Comparison of ENCODE assay signal across 8 cellular contexts in genomic region chr19:36772341-36773222, GRCh38. TPM values are rescaled to one million over a fixed set of nuclear protein-coding genes. Genes with fewer than 3 reads are reported as not detected.
DNase-seq lines count a peak whose midpoint lies in the region; ATAC-seq, FAIRE-seq and TF ChIP-seq lines count a peak whose summit lies in the region.

TSS of gene ZNF850 (minus strand) at chr19:36772807. CDS start at chr19:36762606, 10,201 bp downstream.

- H3K9ac ChIP-seq in H1 (replicated peaks in 1 of 4; ENCODE audit: extremely low read depth in 1 of 4, low read depth in 3 of 4, low read length in 3 of 4): peak within 1 kb of the TSS; percentile 77 to 100 (median 95)
- peak within 1 kb of the TSS; percentile 85 for H3K9ac ChIP-seq in mesenchymal stem cell (ENCODE audit: low read length)

- H3K9me3 ChIP-seq in CD4-positive, CD25-positive, alpha-beta regulatory T cell (ENCODE audit: control insufficient read depth in 2 of 2, low read length in 2 of 2): peaks cover 17 to 43% of the 10 kb centered on the region in 2 experiments
- peaks cover 14 to 16% of the 10 kb centered on the region in 2 experiments for H3K9me3 ChIP-seq in H1 (ENCODE audit: insufficient read depth in 2 of 2, low read depth in 1 of 2, low read length in 1 of 2)
- peaks cover 21% of the 10 kb centered on the region for H3K9me3 ChIP-seq in mesenchymal stem cell (ENCODE audit: control insufficient read depth, low read length)

- CTCF ChIA-PET in H1 (lab: Charles Lee; ENCODE audit: partially characterized antibody): no interaction called here

- H2BK120ac ChIP-seq in H1 (replicated peaks; ENCODE audit: low read depth, low read length): peak within 1 kb of the TSS; percentile 95
- H2BK120ac ChIP-seq in mesenchymal stem cell (ENCODE audit: low read depth, low read length): no peak within 1 kb of the TSS

- peak; percentile 66 to 67; a peak in 2 of 3 replicates for TF ChIP-seq POLR2A in H1 (IDR thresholded peaks at IDR 0.05; ENCODE audit: control extremely low read depth in 1 of 2, low read depth in 2 of 2, low read length in 2 of 2)

- H3K27me3 Mint-ChIP-seq in CD4-positive, CD25-positive, alpha-beta regulatory T cell: no peaks in the 10 kb centered on the region

- peak within 1 kb of the TSS; percentile 88 for H2AFZ ChIP-seq in H1 (ENCODE audit: low read length)
- peak within 1 kb of the TSS; percentile 100 for H2AFZ ChIP-seq in mesenchymal stem cell (ENCODE audit: low read depth, low read length)

- POLR2A ChIA-PET in H1 (lab: Charles Lee; ENCODE audit: partially characterized antibody): interaction anchor here (0.6 to 4.7 kb wide), 26 partner anchors 10 to 529 kb away, joined by 3 to 38 read pairs (median 5); partner anchors contain the start of genes ZNF260, ZNF345, ZNF461 and ZNF529

- peaks cover 12% of the 10 kb centered on the region for H3K36me3 Mint-ChIP-seq in CD4-positive, CD25-positive, alpha-beta regulatory T cell

- H3K36me3 ChIP-seq in CD4-positive, CD25-positive, alpha-beta regulatory T cell (ENCODE audit: control insufficient read depth, insufficient read depth, low read length): peaks cover 2% of the 10 kb centered on the region
- H3K36me3 ChIP-seq in H1 (ENCODE audit: control insufficient read depth in 2 of 4, insufficient read depth in 4 of 4, low read length in 3 of 4): peaks cover 0 to 24% (median 5%) of the 10 kb centered on the region in 4 experiments; a peak in 3 of 8 replicates
- peaks cover 0 to 15% of the 10 kb centered on the region in 2 experiments for H3K36me3 ChIP-seq in mesenchymal stem cell (ENCODE audit: control insufficient read depth in 1 of 2, insufficient read depth in 2 of 2, low read depth in 1 of 2, low read length in 2 of 2)

- peak within 1 kb of the TSS; percentile 91 for H3K4ac ChIP-seq in H1 (replicated peaks; ENCODE audit: insufficient read length, low read depth, low read length)
- peak within 1 kb of the TSS in 1 of 2 experiments; percentile 50 for H3K4ac ChIP-seq in mesenchymal stem cell (ENCODE audit: low read depth in 1 of 2, low read length in 2 of 2)

- TF ChIP-seq EP300 in H1 (IDR thresholded peaks at IDR 0.05; ENCODE audit: borderline replicate concordance in 1 of 2, low read depth in 2 of 2, low read length in 2 of 2): no peak

- H4K91ac ChIP-seq in H1 (replicated peaks; ENCODE audit: insufficient read length, low read length) (peak within 1 kb of the TSS; percentile 98), mesenchymal stem cell (ENCODE audit: low read length) (no peak within 1 kb of the TSS)

- TF ChIP-seq CTCF in H1 (IDR thresholded peaks at IDR 0.05; ENCODE audit: control extremely low read depth in 1 of 3, insufficient read depth in 1 of 3, low read depth in 1 of 3, low read length in 3 of 3): no peak

- H3K4me3 Mint-ChIP-seq in CD4-positive, CD25-positive, alpha-beta regulatory T cell: peak within 1 kb of the TSS; percentile 94 to 99 (median 98)

- H2BK20ac ChIP-seq in H1 (ENCODE audit: low read length): 0 out of 2 replicates have a peak within 1 kb of the TSS, but pooled peaks have one; percentile 34

- peak within 1 kb of the TSS; percentile 81 for H3K27ac ChIP-seq in CD4-positive, CD25-positive, alpha-beta regulatory T cell (ENCODE audit: insufficient read depth, low read length, poor library complexity, severe bottlenecking)
- H3K27ac ChIP-seq in H1 (ENCODE audit: low read depth, low read length) (peak within 1 kb of the TSS; percentile 96), mesenchymal stem cell (ENCODE audit: low read length, poor library complexity, severe bottlenecking) (peak within 1 kb of the TSS; percentile 63)

- peak within 1 kb of the TSS; percentile 96 for H3K4me3 ChIP-seq in CD4-positive, CD25-positive, alpha-beta regulatory T cell (ENCODE audit: low read depth, low read length)
- peak within 1 kb of the TSS; percentile 83 to 100 (median 96) for H3K4me3 ChIP-seq in H1 (ENCODE audit: extremely low read depth in 1 of 4, insufficient read depth in 2 of 4, low read depth in 3 of 4, low read length in 4 of 4)
- peak within 1 kb of the TSS; percentile 74 to 91 for H3K4me3 ChIP-seq in mesenchymal stem cell (ENCODE audit: insufficient read depth in 1 of 2, low read depth in 1 of 2, low read length in 2 of 2)

- peak; percentile 90 to 96 (median 96) for DNase-seq in CD4-positive, CD25-positive, alpha-beta regulatory T cell
- peak; percentile 87 for DNase-seq in NCI-H82 treated with DMSO at 0.1 percent for 48 hours (lab: John Stamatoyannopoulos, UW; ENCODE audit: unreplicated experiment)
- DNase-seq in activated CD8-positive, alpha-beta memory T cell treated with anti-CD3 and anti-CD28 coated beads for 4 hours (ENCODE audit: low read depth in 2 of 2): peak; percentile 88 to 89
- DNase-seq in H1 (ENCODE audit: low read depth in 1 of 2, low spot score in 2 of 2): peak; percentile 68 to 95
- DNase-seq in mesenchymal stem cell: peak; percentile 95
- peak; percentile 85 for DNase-seq in stimulated activated CD8-positive, alpha-beta memory T cell treated with anti-CD3 and anti-CD28 coated beads, Interleukin-12 subunit alpha, Interleukin-12 subunit beta, amount 100 ng/mL, for 24 hours (ENCODE audit: extremely low read depth)

- H3K23ac ChIP-seq in H1 (ENCODE audit: insufficient read length): no peak within 1 kb of the TSS
- no peak within 1 kb of the TSS for H3K23ac ChIP-seq in mesenchymal stem cell (ENCODE audit: low read length in 2 of 2)

- H3K18ac ChIP-seq in H1 (ENCODE audit: extremely low read depth, low read length) (peak within 1 kb of the TSS; percentile 64), mesenchymal stem cell (ENCODE audit: low read depth in 1 of 2, low read length in 2 of 2) (peak within 1 kb of the TSS in 1 of 2 experiments; percentile 86)

- H3K9me3 Mint-ChIP-seq in CD4-positive, CD25-positive, alpha-beta regulatory T cell: peaks cover 0 to 27% (median 9%) of the 10 kb centered on the region in 7 donors

- H3K27me3 ChIP-seq in CD4-positive, CD25-positive, alpha-beta regulatory T cell (ENCODE audit: control insufficient read depth, insufficient read depth, low read length): no peaks in the 10 kb centered on the region
- H3K27me3 ChIP-seq in H1 (replicated peaks in 1 of 4; ENCODE audit: control insufficient read depth in 3 of 4, extremely low read depth in 1 of 4, insufficient read depth in 3 of 4, low read length in 3 of 4) (no peaks in the 10 kb centered on the region), mesenchymal stem cell (ENCODE audit: control insufficient read depth in 1 of 2, insufficient read depth in 1 of 2, low read length in 2 of 2) (no peaks in the 10 kb centered on the region)

- peak; percentile 91 for FAIRE-seq in H1 (lab: Jason Lieb, UNC)

- peak within 1 kb of the TSS; percentile 90 to 98 (median 94) for H3K27ac Mint-ChIP-seq in CD4-positive, CD25-positive, alpha-beta regulatory T cell

- H3K79me1 ChIP-seq in H1 (ENCODE audit: low read depth, low read length) (peaks cover 6% of the 10 kb centered on the region; the same call in 1 of the 2 replicates), mesenchymal stem cell (replicated peaks; ENCODE audit: low read length, poor library complexity, severe bottlenecking) (peaks cover 16% of the 10 kb centered on the region)

- no peak within 1 kb of the TSS for H3K14ac ChIP-seq in H1 (ENCODE audit: insufficient read length)
- peak within 1 kb of the TSS in 1 of 2 experiments; percentile 87 for H3K14ac ChIP-seq in mesenchymal stem cell (ENCODE audit: low read length in 2 of 2)

- H3K79me2 ChIP-seq in H1 (ENCODE audit: control insufficient read depth in 1 of 2, insufficient read depth in 2 of 2, low read length in 2 of 2): peaks cover 22 to 46% of the 10 kb centered on the region in 2 experiments

- peak within 1 kb of the TSS; percentile 92 for H4K5ac ChIP-seq in H1 (ENCODE audit: insufficient read length, low read depth, low read length)

- peaks cover 4 to 28% (median 21%) of the 10 kb centered on the region in 4 donors for H3K4me1 Mint-ChIP-seq in CD4-positive, CD25-positive, alpha-beta regulatory T cell

- TF ChIP-seq RAD21 in H1 (IDR thresholded peaks at IDR 0.05 in 1 of 2, conservative IDR thresholded peaks at IDR 0.05 in 1 of 2; ENCODE audit: low read depth in 2 of 2, low read length in 2 of 2): no peak

- peaks cover 21% of the 10 kb centered on the region for H3K4me1 ChIP-seq in CD4-positive, CD25-positive, alpha-beta regulatory T cell (ENCODE audit: control insufficient read depth, insufficient read depth, low read length, poor library complexity, severe bottlenecking)
- H3K4me1 ChIP-seq in H1 (replicated peaks in 1 of 4; ENCODE audit: control insufficient read depth in 3 of 4, insufficient read depth in 4 of 4, low read length in 3 of 4): no peaks in the 10 kb centered on the region; a peak in 1 of 7 replicates
- H3K4me1 ChIP-seq in mesenchymal stem cell (ENCODE audit: control insufficient read depth, insufficient read depth, low read depth, low read length): peaks cover 4% of the 10 kb centered on the region

- peaks cover 6% of the 10 kb centered on the region for H3K23me2 ChIP-seq in H1 (ENCODE audit: low read depth, low read length)

- H3K56ac ChIP-seq in H1 (replicated peaks; ENCODE audit: insufficient read length, low read depth, low read length): peak within 1 kb of the TSS; percentile 82

- H2BK15ac ChIP-seq in H1 (ENCODE audit: low read length): 0 out of 2 replicates have a peak within 1 kb of the TSS, but pooled peaks have one; percentile 65
- H2BK15ac ChIP-seq in mesenchymal stem cell (ENCODE audit: low read depth, poor library complexity, severe bottlenecking): peak within 1 kb of the TSS; percentile 6

- peak; percentile 89 for ATAC-seq in CD4-positive, CD25-positive, alpha-beta regulatory T cell (ENCODE audit: low read depth in 2 of 2)
- ATAC-seq in GM19438 (IDR thresholded peaks at IDR 0.05; ENCODE audit: low read depth, unreplicated experiment): peak; percentile 96
- peak; percentile 80 for ATAC-seq in HG03571 (IDR thresholded peaks at IDR 0.05; ENCODE audit: unreplicated experiment)

- H3K4me2 ChIP-seq in H1 (ENCODE audit: insufficient read depth in 1 of 2, low read depth in 2 of 2, low read length in 2 of 2) (peak within 1 kb of the TSS; percentile 62 to 100), mesenchymal stem cell (ENCODE audit: low read length, poor library complexity, severe bottlenecking) (peak within 1 kb of the TSS; percentile 76)

- peak within 1 kb of the TSS; percentile 96 for H2BK5ac ChIP-seq in H1 (ENCODE audit: low read depth, low read length)
- no peak within 1 kb of the TSS for H2BK5ac ChIP-seq in mesenchymal stem cell (ENCODE audit: low read depth, low read length, poor library complexity, severe bottlenecking)

- peak within 1 kb of the TSS; percentile 84 for H2BK12ac ChIP-seq in H1 (ENCODE audit: low read depth, low read length)
- peak within 1 kb of the TSS in 1 of 2 experiments; percentile 77 for H2BK12ac ChIP-seq in mesenchymal stem cell (ENCODE audit: low read length in 2 of 2)

- peak within 1 kb of the TSS; percentile 96 for H2AK5ac ChIP-seq in H1 (ENCODE audit: low read depth, low read length)
- H2AK5ac ChIP-seq in mesenchymal stem cell (ENCODE audit: low read length, severe bottlenecking): no peak within 1 kb of the TSS

- 1% methylated on average over 52 of the region's 55 CpGs; no CpG with 5 or more reads in 1 of the 2 experiments for WGBS in H1 (ENCODE audit: extremely low coverage in 1 of 2, insufficient coverage in 1 of 2, insufficient read length in 1 of 2, insufficient replicate concordance in 2 of 2, low coverage in 1 of 2, low lambda C conversion rate in 2 of 2, missing lambda C conversion rate in 1 of 2), 2 experiments
- under 1% methylated on average over 52 of the region's 55 CpGs for WGBS in mesenchymal stem cell

- peaks cover 0 to 3% of the 10 kb centered on the region in 2 experiments for H4K20me1 ChIP-seq in H1 (replicated peaks in 1 of 2; ENCODE audit: control insufficient read depth in 1 of 2, insufficient read depth in 2 of 2, low read length in 2 of 2)

- peak within 1 kb of the TSS; percentile 96 for H4K8ac ChIP-seq in H1 (ENCODE audit: extremely low read depth, insufficient read depth, low read length)
- peak within 1 kb of the TSS; percentile 86 for H4K8ac ChIP-seq in mesenchymal stem cell (ENCODE audit: low read length)

RNA-seq across cellular contexts. Expression of gene ZNF850, which starts in this region (rescaled TPM):
- total RNA-seq in CD4-positive, CD25-positive, alpha-beta regulatory T cell: 1.7 TPM
- 1 to 10 TPM in 1 of 4 donors, under 1 TPM in 3; 0.47 to 1.7 (median 0.65) TPM for polyA plus RNA-seq in CD4-positive, CD25-positive, alpha-beta regulatory T cell
- 18.0 and 21.2 TPM in 2 replicates for total RNA-seq in H1 (2021; fragmentation: NEBNext Ultra II Directional; extraction: Animal tissue kit (Norgen Biotek cat#: 25700))
- 5.6 and 6.7 TPM in 2 replicates for polyA plus RNA-seq in H1 (2011; rRNA removed)
- 7.5 TPM for polyA plus RNA-seq in H1 (2011; cell fraction: cytosol; rRNA removed)
- 3.7 TPM for polyA plus RNA-seq in H1 (2011; cell fraction: nucleus; rRNA removed)
- polyA plus RNA-seq in H1 (2012, experiment 1 of 2): 4.4 to 7.1 TPM (median 5.1 TPM) in 4 replicates
- polyA plus RNA-seq in H1 (2012, experiment 2 of 2): 0.55 TPM
- polyA plus RNA-seq in H1 (2013, experiment 1 of 2): 10.0 TPM
- polyA plus RNA-seq in H1 (2013, experiment 2 of 2): 10.3 TPM
- polyA minus RNA-seq in H1 (2011; rRNA and poly(A)+ RNA removed): 28.2 and 33.6 TPM in 2 replicates
- polyA minus RNA-seq in H1 (2011; cell fraction: cytosol; rRNA and poly(A)+ RNA removed): 17.9 TPM
- polyA minus RNA-seq in H1 (2011; cell fraction: nucleus; rRNA and poly(A)+ RNA removed): 15.6 TPM
- polyA plus RNA-seq in mesenchymal stem cell (2013, experiment 1 of 2): 0.97 TPM
- 0.86 TPM for polyA plus RNA-seq in mesenchymal stem cell (2013, experiment 2 of 2)

Comparison
In these comparisons a context has a peak if more than half of its experiments do, and no peak if none do; other contexts are left out.
1. Peak in every context shown above with its lines: DNase-seq, ATAC-seq, H3K4me3 ChIP-seq and H3K27ac ChIP-seq.